In genomic region chr11:134120921-134121526, GRCh38 we compare ENCODE assay signal across 12 cellular contexts. TPM values are rescaled to one million over a fixed set of nuclear protein-coding genes. Genes with fewer than 3 reads are reported as not detected.
DNase-seq lines count a peak whose midpoint lies in the region; ATAC-seq and TF ChIP-seq lines count a peak whose summit lies in the region.
"Had no signal": no experiment of that assay in that cellular context is flagged by ENCODE, and none has a peak within 500 bp of the region (broad histone marks: within the 10 kb centered on the region; RNA-seq: fewer than 3 reads in every experiment).

No MANE protein-coding gene starts in this region.

- peaks cover 14% of the 10 kb centered on the region for H3K4me1 Mint-ChIP-seq in activated naive CD8-positive, alpha-beta T cell treated with anti-CD3 and anti-CD28 coated beads, Interleukin-2, amount 50 U/mL, for 24 hours

- peaks cover 0 to 8% (median 0%) of the 10 kb centered on the region in 9 donors for H3K27me3 ChIP-seq in heart left ventricle
- no peaks in the 10 kb centered on the region for H3K27me3 ChIP-seq in prostate gland (replicated peaks; ENCODE audit: insufficient read depth)

- ATAC-seq in heart left ventricle, result peak; percentile 14 to 72 (median 40)
- no peak for ATAC-seq in activated naive CD8-positive, alpha-beta T cell treated with anti-CD3 and anti-CD28 coated beads, Interleukin-2, amount 50 U/mL, for 24 hours
- no peak for ATAC-seq in HG03039 (IDR thresholded peaks at IDR 0.05; ENCODE audit: unreplicated experiment)
- ATAC-seq: naive thymus-derived CD8-positive, alpha-beta T cell; stimulated activated naive CD8-positive, alpha-beta T cell treated with anti-CD3 and anti-CD28 coated beads, Interleukin-15, amount 100 ng/mL, for 72 hours had no signal

- H3K4me3 ChIP-seq in heart left ventricle, result peak overlapping the region in 10 of 12 donors; percentile 13 to 43 (median 29)
- H3K4me3 ChIP-seq in prostate gland, result no peak overlapping the region

- TF ChIP-seq POLR2A in heart left ventricle (IDR thresholded peaks at IDR 0.05) (no peak), prostate gland (IDR thresholded peaks at IDR 0.05) (no peak)

- H3K27ac ChIP-seq in angular gyrus (ENCODE audit: low read depth, low read length), result peak overlapping the region; percentile 99
- H3K27ac ChIP-seq in heart left ventricle, result peak overlapping the region; percentile 70 to 92 (median 84)
- H3K27ac ChIP-seq in prostate gland, result peak overlapping the region; percentile 73 to 85
- H3K27ac ChIP-seq: WERI-Rb-1 had no signal

- no peak overlapping the region for H3K4me3 Mint-ChIP-seq in activated naive CD8-positive, alpha-beta T cell treated with anti-CD3 and anti-CD28 coated beads, Interleukin-2, amount 50 U/mL, for 24 hours
- H3K4me3 Mint-ChIP-seq: naive thymus-derived CD8-positive, alpha-beta T cell; stimulated activated naive CD8-positive, alpha-beta T cell treated with anti-CD3 and anti-CD28 coated beads, Interleukin-15, amount 100 ng/mL, for 72 hours had no signal

- H3K36me3 ChIP-seq in heart left ventricle (no peaks in the 10 kb centered on the region), prostate gland (no peaks in the 10 kb centered on the region)

- TF ChIP-seq CTCF in heart left ventricle (IDR thresholded peaks at IDR 0.05), result no peak
- no peak for TF ChIP-seq CTCF in prostate gland (IDR thresholded peaks at IDR 0.05)

- WGBS in heart left ventricle, 4 donors, result 36 to 50% (median 38%) methylated on average over 9 of the region's 9 CpGs
- WGBS in prostate gland, result 6% methylated on average over 9 of the region's 9 CpGs

- H3K27me3 Mint-ChIP-seq in activated naive CD8-positive, alpha-beta T cell treated with anti-CD3 and anti-CD28 coated beads, Interleukin-2, amount 50 U/mL, for 24 hours, result peaks cover 34% of the 10 kb centered on the region

- intact Hi-C loops in heart left ventricle (cut with DNase I) (loop anchor here in 3 of 10 donors (5.0 kb wide), 3 partner anchors 49 to 69 kb away; partner anchors contain the start of gene JAM3 (in 1 of the 3)), prostate gland (cut with DNase I) (loop anchor here (5.0 to 10.0 kb wide), 2 partner anchors 54 to 166 kb away; partner anchors contain the start of genes IGSF9B and JAM3), posterior vena cava (cut with DNase I) (no loop called here)

- peaks cover 6 to 70% (median 50%) of the 10 kb centered on the region in 12 donors for H3K4me1 ChIP-seq in heart left ventricle
- H3K4me1 ChIP-seq in prostate gland (replicated peaks), result peaks cover 4% of the 10 kb centered on the region

- no peak overlapping the region for H3K27ac Mint-ChIP-seq in activated naive CD8-positive, alpha-beta T cell treated with anti-CD3 and anti-CD28 coated beads, Interleukin-2, amount 50 U/mL, for 24 hours
- H3K27ac Mint-ChIP-seq: naive thymus-derived CD8-positive, alpha-beta T cell; stimulated activated naive CD8-positive, alpha-beta T cell treated with anti-CD3 and anti-CD28 coated beads, Interleukin-15, amount 100 ng/mL, for 72 hours had no signal

- peaks cover 3% of the 10 kb centered on the region for H3K36me3 Mint-ChIP-seq in activated naive CD8-positive, alpha-beta T cell treated with anti-CD3 and anti-CD28 coated beads, Interleukin-2, amount 50 U/mL, for 24 hours (ENCODE audit: low read depth)

- no peaks in the 10 kb centered on the region for H3K9me3 Mint-ChIP-seq in activated naive CD8-positive, alpha-beta T cell treated with anti-CD3 and anti-CD28 coated beads, Interleukin-2, amount 50 U/mL, for 24 hours
- H3K9me3 Mint-ChIP-seq: stimulated activated naive CD8-positive, alpha-beta T cell treated with anti-CD3 and anti-CD28 coated beads, Interleukin-15, amount 100 ng/mL, for 72 hours had no signal

- DNase-seq in C1 segment of cervical spinal cord (lab: John Stamatoyannopoulos, UW), result peak in 10 of 14 donors; percentile 32 to 77 (median 62)
- peak; percentile 30 to 62 (median 46) for DNase-seq in heart left ventricle
- no peak for DNase-seq in prostate gland (ENCODE audit: low spot score)
- DNase-seq in activated naive CD8-positive, alpha-beta T cell treated with anti-CD3 and anti-CD28 coated beads, Interleukin-2, amount 50 U/mL, for 24 hours, result no peak
- no peak for DNase-seq in posterior vena cava (ENCODE audit: low spot score)
- no peak for DNase-seq in iPS-NIHi7 (ENCODE audit: extremely low spot score)
- DNase-seq: naive thymus-derived CD8-positive, alpha-beta T cell; NCI-H2029 treated with DMSO at 0.1 percent for 48 hours; stimulated activated naive CD8-positive, alpha-beta T cell treated with anti-CD3 and anti-CD28 coated beads, Interleukin-15, amount 100 ng/mL, for 72 hours; WERI-Rb-1 had no signal

- no peaks in the 10 kb centered on the region for H3K9me3 ChIP-seq in heart left ventricle
- H3K9me3 ChIP-seq in prostate gland, result no peaks in the 10 kb centered on the region

RNA-seq across cellular contexts. Expression of gene JAM3, which starts 52.2 kb away (rescaled TPM):
- total RNA-seq in heart left ventricle (10 to 100 TPM; 23.4 to 56.9 (median 34.3) TPM), prostate gland (100 to 1,000 TPM in 1 of 2 donors, 10 to 100 TPM in 1; 21.3 to 157 TPM), posterior vena cava (10 to 100 TPM; 86.6 to 92.2 TPM)
- 10 to 100 TPM; 11.9 to 18.5 TPM for polyA plus RNA-seq in heart left ventricle

Comparison
In these comparisons a context has a peak if more than half of its experiments do, and no peak if none do; other contexts are left out.
1. DNase-seq: peak in C1 segment of cervical spinal cord (10 of 14) and heart left ventricle (5 of 5); none in prostate gland (single experiment), activated naive CD8-positive, alpha-beta T cell treated with anti-CD3 and anti-CD28 coated beads, Interleukin-2, amount 50 U/mL, for 24 hours (single experiment), posterior vena cava (single experiment) and iPS-NIHi7 (single experiment).
2. ATAC-seq: peak in heart left ventricle (4 of 4); none in activated naive CD8-positive, alpha-beta T cell treated with anti-CD3 and anti-CD28 coated beads, Interleukin-2, amount 50 U/mL, for 24 hours (single experiment) and HG03039 (single experiment).
3. H3K4me3 ChIP-seq: peak in heart left ventricle (10 of 12); none in prostate gland (0 of 2).
4. Peak in every context shown above with its lines, with median percentiles within 50 percentile points of each other: H3K27ac ChIP-seq.